ENCODE assay signal across 13 cellular contexts in genomic region chr1:37033355-37034291, GRCh38.
DNase-seq lines count a peak whose midpoint lies in the region; ATAC-seq and TF ChIP-seq lines count a peak whose summit lies in the region.
"Had no signal": no experiment of that assay in that cellular context is flagged by ENCODE, and none has a peak within 500 bp of the region (broad histone marks: within the 10 kb centered on the region; RNA-seq: fewer than 3 reads in every experiment).

No MANE protein-coding gene starts in this region.

- DNase-seq in DMS79 (lab: John Stamatoyannopoulos, UW) (peak; percentile 19), DMS79 treated with DMSO at 0.1 percent for 48 hours (lab: John Stamatoyannopoulos, UW) (no peak), GM10266 (ENCODE audit: extremely low spot score) (peak; percentile 32), coronary artery (ENCODE audit: low spot score) (no peak), HuH-7.5 (ENCODE audit: low spot score) (no peak)
- no peak for DNase-seq in activated naive CD4-positive, alpha-beta T cell (lab: John Stamatoyannopoulos, UW)
- DNase-seq: 8988T; DMS53; kidney glomerular epithelial cell; naive thymus-derived CD8-positive, alpha-beta T cell had no signal

- no peak for TF ChIP-seq CTCF in GM10266 (IDR thresholded peaks at IDR 0.05; ENCODE audit: control insufficient read depth, insufficient read depth, low read depth, missing control alignments)
- TF ChIP-seq CTCF in coronary artery (IDR thresholded peaks at IDR 0.05): no peak
- TF ChIP-seq CTCF in parathyroid adenoma (IDR thresholded peaks at IDR 0.05): no peak

- no peaks in the 10 kb centered on the region for H3K36me3 ChIP-seq in parathyroid adenoma (ENCODE audit: control insufficient read depth, insufficient read depth, low read length)

- H3K4me3 ChIP-seq in coronary artery: peak overlapping the region; percentile 53
- no peak overlapping the region for H3K4me3 ChIP-seq in parathyroid adenoma (ENCODE audit: low read depth, low read length)

- H3K4me2 ChIP-seq in parathyroid adenoma (ENCODE audit: low read length): peak overlapping the region; percentile 26

- no peaks in the 10 kb centered on the region for H3K4me1 ChIP-seq in parathyroid adenoma

- no peaks in the 10 kb centered on the region for H3K79me2 ChIP-seq in parathyroid adenoma

- H3K9me3 ChIP-seq in parathyroid adenoma (ENCODE audit: control insufficient read depth, low read length): no peaks in the 10 kb centered on the region

- no peak overlapping the region for H3K27ac ChIP-seq in coronary artery
- H3K27ac ChIP-seq in parathyroid adenoma: no peak overlapping the region
- H3K27ac ChIP-seq: skin epidermis had no signal

- peaks cover 9% of the 10 kb centered on the region for H3K27me3 ChIP-seq in parathyroid adenoma (ENCODE audit: control insufficient read depth, insufficient read depth, low read length)

- H3K9ac ChIP-seq in parathyroid adenoma: no peak overlapping the region

- ATAC-seq in GM21526 (IDR thresholded peaks at IDR 0.05; ENCODE audit: low FRiP score, unreplicated experiment): no peak
- ATAC-seq: naive thymus-derived CD8-positive, alpha-beta T cell had no signal

- no peak overlapping the region for H2AFZ ChIP-seq in parathyroid adenoma

Comparison
In these comparisons a context has a peak if more than half of its experiments do, and no peak if none do; other contexts are left out.
1. DNase-seq: peak in DMS79 (single experiment) and GM10266 (single experiment); none in DMS79 treated with DMSO at 0.1 percent for 48 hours (single experiment), coronary artery (single experiment), activated naive CD4-positive, alpha-beta T cell (0 of 4) and HuH-7.5 (single experiment).